Comparison of ENCODE assay signal across 8 cellular contexts in genomic region chr4:86498560-86499166, GRCh38.
DNase-seq lines count a peak whose midpoint lies in the region; ATAC-seq, FAIRE-seq and TF ChIP-seq lines count a peak whose summit lies in the region.

No MANE protein-coding gene starts in this region.

- no peak for TF ChIP-seq POLR2A in GM12878 (IDR thresholded peaks at IDR 0.05; ENCODE audit: low read depth, low read length)
- no peak for TF ChIP-seq POLR2A in testis (IDR thresholded peaks at IDR 0.05)

- CTCF ChIA-PET in GM12878 (lab: Yijun Ruan, JAX): interaction anchor here (0.6 to 9.4 kb wide), 90 partner anchors 9 to 739 kb away, joined by 3 to 307 read pairs (median 6); partner anchors contain the start of genes C4orf36, PTPN13 and SLC10A6

- SMC1A ChIA-PET in GM12878 (lab: Charles Lee; ENCODE audit: uncharacterized antibody, unreplicated experiment): interaction anchor here (0.5 to 9.1 kb wide), 81 partner anchors 9 to 741 kb away, joined by 3 to 190 read pairs (median 6); partner anchors contain the start of genes C4orf36, PTPN13 and SLC10A6

- H3K4me1 ChIP-seq in DOHH2 (ENCODE audit: control insufficient read depth, low read length) (peaks cover 8% of the 10 kb centered on the region; the same call in 1 of the 2 replicates), GM12878 (ENCODE audit: control insufficient read depth, insufficient read depth, low read length) (no peaks in the 10 kb centered on the region), testis (peaks cover 14% of the 10 kb centered on the region)

- no TSS peak for BruUV-seq in GM12878 (replicated peaks; lab: Mats Ljungman, UMichigan)

- ATAC-seq in GM19463 (IDR thresholded peaks at IDR 0.05; ENCODE audit: unreplicated experiment) (peak; percentile 81), HG03457 (IDR thresholded peaks at IDR 0.05; ENCODE audit: unreplicated experiment) (peak; percentile 84), GM12878 (peak; percentile 93)

- no peaks in the 10 kb centered on the region for H3F3A ChIP-seq in DOHH2 (ENCODE audit: control insufficient read depth, insufficient read depth)

- no peak overlapping the region for H3K27ac ChIP-seq in DOHH2 (ENCODE audit: low read depth, low read length)
- no peak overlapping the region for H3K27ac ChIP-seq in GM12878 (ENCODE audit: control insufficient read depth, insufficient read depth)
- no peak overlapping the region for H3K27ac ChIP-seq in testis

- H3K27me3 ChIP-seq in DOHH2 (ENCODE audit: control insufficient read depth, low read length) (no peaks in the 10 kb centered on the region), GM12878 (replicated peaks in 1 of 2; ENCODE audit: control insufficient read depth in 2 of 2, insufficient read depth in 2 of 2, low read length in 1 of 2) (no peaks in the 10 kb centered on the region), testis (no peaks in the 10 kb centered on the region)

- 0% methylated on average over 4 of the region's 4 CpGs for WGBS in GM12878 (ENCODE audit: insufficient coverage, insufficient replicate concordance, low lambda C conversion rate, missing lambda C conversion rate)
- WGBS in testis, 2 donors: 20 to 37% methylated on average over 4 of the region's 4 CpGs

- peak; percentile 72 for FAIRE-seq in GM12878 (lab: Jason Lieb, UNC)

- H3K9me3 ChIP-seq in DOHH2 (ENCODE audit: control insufficient read depth, insufficient read depth, low read length) (no peaks in the 10 kb centered on the region), GM12878 (replicated peaks; ENCODE audit: control insufficient read depth, insufficient read depth, low read length) (no peaks in the 10 kb centered on the region), testis (no peaks in the 10 kb centered on the region)

- TF ChIP-seq EP300 in GM12878 (IDR thresholded peaks at IDR 0.05; ENCODE audit: borderline replicate concordance in 1 of 2, control insufficient read depth in 1 of 2, low read depth in 2 of 2, low read length in 2 of 2): no peak

- in situ Hi-C loops in GM12878 (cut with MboI): loop anchor here (5.0 to 10.0 kb wide), 2 partner anchors 399 to 736 kb away; no protein-coding TSS in a partner anchor

- H4K20me1 ChIP-seq in DOHH2 (ENCODE audit: control insufficient read depth, insufficient read depth, low read depth, low read length): no peaks in the 10 kb centered on the region
- H4K20me1 ChIP-seq in GM12878 (ENCODE audit: control insufficient read depth, insufficient read depth): no peaks in the 10 kb centered on the region

- H2AFZ ChIP-seq in GM12878 (ENCODE audit: control insufficient read depth, low read depth, low read length): no peak overlapping the region

- TF ChIP-seq RAD21 in GM12878 (IDR thresholded peaks at IDR 0.05; ENCODE audit: insufficient read depth, low read depth, low read length): peak; percentile 88

- TF ChIP-seq CTCF in DOHH2 (IDR thresholded peaks at IDR 0.05; ENCODE audit: low read depth, low read length, poor library complexity, severe bottlenecking) (peak; percentile 87), GM12878 (IDR thresholded peaks at IDR 0.05 in 2 of 3, conservative IDR thresholded peaks at IDR 0.05 in 1 of 3; ENCODE audit: control insufficient read depth in 2 of 3, extremely low read depth in 1 of 3, insufficient read depth in 1 of 3, low read depth in 3 of 3, low read length in 3 of 3) (peak; percentile 74 to 85 (median 84); a peak in 5 of 6 replicates), testis (IDR thresholded peaks at IDR 0.05) (peak; percentile 52 to 77 (median 56))

- intact Hi-C loops in GM12878 (cut with micrococcal nuclease; ENCODE audit: unreplicated experiment) (loop anchor here (2.0 to 10.0 kb wide), 8 partner anchors 22 to 739 kb away; partner anchors contain the start of gene PTPN13), testis (cut with DNase I; ENCODE audit: low total_unique reads) (no loop called here)

- DNase-seq in NCI-H510A (lab: John Stamatoyannopoulos, UW) (peak; percentile 11), GM12878 (ENCODE audit: low read depth, low spot score) (no peak), iris pigment epithelial cell (ENCODE audit: low read depth) (peak; percentile 80), testis (peak; percentile 22)
- DNase-seq in activated CD4-positive, alpha-beta T cell treated with anti-CD3 and anti-CD28 coated beads for 48 hours: no peak

- no peaks in the 10 kb centered on the region for H3K79me2 ChIP-seq in DOHH2 (ENCODE audit: control insufficient read depth, low read length)
- H3K79me2 ChIP-seq in GM12878 (ENCODE audit: control insufficient read depth, insufficient read depth, low read length): no peaks in the 10 kb centered on the region

- POLR2A ChIA-PET in GM12878 (lab: Charles Lee): interaction anchor here (0.5 to 3.1 kb wide), 9 partner anchors 23 to 406 kb away, joined by 3 to 14 read pairs (median 5); partner anchors contain the start of genes C4orf36 and PTPN13

- no peaks in the 10 kb centered on the region for H3K9me2 ChIP-seq in DOHH2 (replicated peaks; ENCODE audit: control insufficient read depth, low read length)

- no peaks in the 10 kb centered on the region for H3K36me3 ChIP-seq in DOHH2 (ENCODE audit: control insufficient read depth, low read length)
- no peaks in the 10 kb centered on the region for H3K36me3 ChIP-seq in GM12878 (ENCODE audit: control insufficient read depth in 2 of 2, insufficient read depth in 2 of 2, low read length in 1 of 2)
- no peaks in the 10 kb centered on the region for H3K36me3 ChIP-seq in testis (ENCODE audit: low read depth, missing control alignments)

- RAD21 ChIA-PET in GM12878 (lab: Charles Lee; ENCODE audit: unreplicated experiment): interaction anchor here (0.6 to 8.5 kb wide), 57 partner anchors 12 to 737 kb away, joined by 3 to 177 read pairs (median 5); partner anchors contain the start of genes C4orf36 and PTPN13

- H3K4me2 ChIP-seq in DOHH2 (ENCODE audit: low read length) (no peak overlapping the region), GM12878 (ENCODE audit: control insufficient read depth, insufficient read depth) (no peak overlapping the region)

- H3K4me3 ChIP-seq in DOHH2 (ENCODE audit: low read length): no peak overlapping the region
- no peak overlapping the region for H3K4me3 ChIP-seq in GM12878
- H3K4me3 ChIP-seq in testis: no peak overlapping the region

- no peak overlapping the region for H3K9ac ChIP-seq in GM12878 (ENCODE audit: control insufficient read depth, insufficient read depth, low read length)

TF ChIP-seq in GM12878, 131 proteins besides CTCF, POLR2A, EP300 and RAD21 (continues in another document):
- TF ChIP-seq MTA2 (IDR thresholded peaks at IDR 0.05; ENCODE audit: low read depth): no peak
- TF ChIP-seq SMC3 (IDR thresholded peaks at IDR 0.05; ENCODE audit: borderline replicate concordance, low read length): peak; percentile 82
- 0 out of 2 replicates have a peak, but pooled peaks have one; percentile 25 for TF ChIP-seq STAT3 (IDR thresholded peaks at IDR 0.05; ENCODE audit: low read depth, low read length)
- no peak for TF ChIP-seq POLR2AphosphoS2 (IDR thresholded peaks at IDR 0.05; ENCODE audit: low read depth, low read length)
- no peak; the same call in 1 of the 2 replicates for TF ChIP-seq RUNX3 (IDR thresholded peaks at IDR 0.05; ENCODE audit: low read length)
- TF ChIP-seq, protein P1, sequence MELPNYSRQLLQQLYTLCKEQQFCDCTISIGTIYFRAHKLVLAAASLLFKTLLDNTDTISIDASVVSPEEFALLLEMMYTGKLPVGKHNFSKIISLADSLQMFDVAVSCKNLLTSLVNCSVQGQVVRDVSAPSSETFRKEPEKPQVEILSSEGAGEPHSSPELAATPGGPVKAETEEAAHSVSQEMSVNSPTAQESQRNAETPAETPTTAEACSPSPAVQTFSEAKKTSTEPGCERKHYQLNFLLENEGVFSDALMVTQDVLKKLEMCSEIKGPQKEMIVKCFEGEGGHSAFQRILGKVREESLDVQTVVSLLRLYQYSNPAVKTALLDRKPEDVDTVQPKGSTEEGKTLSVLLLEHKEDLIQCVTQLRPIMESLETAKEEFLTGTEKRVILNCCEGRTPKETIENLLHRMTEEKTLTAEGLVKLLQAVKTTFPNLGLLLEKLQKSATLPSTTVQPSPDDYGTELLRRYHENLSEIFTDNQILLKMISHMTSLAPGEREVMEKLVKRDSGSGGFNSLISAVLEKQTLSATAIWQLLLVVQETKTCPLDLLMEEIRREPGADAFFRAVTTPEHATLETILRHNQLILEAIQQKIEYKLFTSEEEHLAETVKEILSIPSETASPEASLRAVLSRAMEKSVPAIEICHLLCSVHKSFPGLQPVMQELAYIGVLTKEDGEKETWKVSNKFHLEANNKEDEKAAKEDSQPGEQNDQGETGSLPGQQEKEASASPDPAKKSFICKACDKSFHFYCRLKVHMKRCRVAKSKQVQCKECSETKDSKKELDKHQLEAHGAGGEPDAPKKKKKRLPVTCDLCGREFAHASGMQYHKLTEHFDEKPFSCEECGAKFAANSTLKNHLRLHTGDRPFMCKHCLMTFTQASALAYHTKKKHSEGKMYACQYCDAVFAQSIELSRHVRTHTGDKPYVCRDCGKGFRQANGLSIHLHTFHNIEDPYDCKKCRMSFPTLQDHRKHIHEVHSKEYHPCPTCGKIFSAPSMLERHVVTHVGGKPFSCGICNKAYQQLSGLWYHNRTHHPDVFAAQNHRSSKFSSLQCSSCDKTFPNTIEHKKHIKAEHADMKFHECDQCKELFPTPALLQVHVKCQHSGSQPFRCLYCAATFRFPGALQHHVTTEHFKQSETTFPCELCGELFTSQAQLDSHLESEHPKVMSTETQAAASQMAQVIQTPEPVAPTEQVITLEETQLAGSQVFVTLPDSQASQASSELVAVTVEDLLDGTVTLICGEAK (IDR thresholded peaks at IDR 0.05; ENCODE audit: borderline replicate concordance): no peak
- no peak for TF ChIP-seq TCF3 (IDR thresholded peaks at IDR 0.05; ENCODE audit: borderline replicate concordance, insufficient read depth, low read depth, low read length)

Comparison
In these comparisons a context has a peak if more than half of its experiments do, and no peak if none do; other contexts are left out.
1. DNase-seq: peak in NCI-H510A (single experiment), iris pigment epithelial cell (single experiment) and testis (single experiment); none in GM12878 (single experiment) and activated CD4-positive, alpha-beta T cell treated with anti-CD3 and anti-CD28 coated beads for 48 hours (single experiment).
2. Peak in every context shown above with its lines, with median percentiles within 50 percentile points of each other: CTCF ChIP-seq and ATAC-seq.